In genomic region chr9:36135791-36136276, GRCh38 we compare ENCODE assay signal across 8 cellular contexts. TPM values are rescaled to one million over a fixed set of nuclear protein-coding genes. Genes with fewer than 3 reads are reported as not detected.
DNase-seq lines count a peak whose midpoint lies in the region; ATAC-seq and TF ChIP-seq lines count a peak whose summit lies in the region.

No MANE protein-coding gene starts in this region.

- H3K27me3 ChIP-seq in HAP-1 (ENCODE audit: low read depth) = no peaks in the 10 kb centered on the region
- peaks cover 54% of the 10 kb centered on the region for H3K27me3 ChIP-seq in iPS-15b (ENCODE audit: control insufficient read depth, insufficient read depth, low read length)
- H3K27me3 ChIP-seq in smooth muscle cell (ENCODE audit: low read depth) = no peaks in the 10 kb centered on the region

- peak overlapping the region; percentile 43 for H3K4me3 ChIP-seq in HAP-1
- H3K4me3 ChIP-seq in iPS-15b (ENCODE audit: low read depth, low read length) = peak overlapping the region; percentile 83
- H3K4me3 ChIP-seq in smooth muscle cell = peak overlapping the region; percentile 82

- H3K27me3 Mint-ChIP-seq in activated CD8-positive, alpha-beta T cell treated with anti-CD3 and anti-CD28 coated beads for 36 hours = no peaks in the 10 kb centered on the region

- CTCF ChIA-PET in activated CD8-positive, alpha-beta T cell treated with anti-CD3 and anti-CD28 coated beads for 36 hours (lab: Charles Lee) = interaction anchor here (1.5 to 2.8 kb wide), 3 partner anchors 18 to 33 kb away, joined by 3 to 10 read pairs (median 10); no protein-coding TSS in a partner anchor

- H3F3A ChIP-seq in smooth muscle cell (ENCODE audit: low read depth) = peaks cover 3% of the 10 kb centered on the region

- intact Hi-C loops in activated CD8-positive, alpha-beta T cell treated with anti-CD3 and anti-CD28 coated beads for 36 hours (cut with micrococcal nuclease) = no loop called here

- 5% methylated on average over 17 of the region's 18 CpGs for WGBS in smooth muscle cell (ENCODE audit: low lambda C conversion rate)

- H3K79me2 ChIP-seq in smooth muscle cell (ENCODE audit: low read depth) = peaks cover 27% of the 10 kb centered on the region

- peak overlapping the region; percentile 66 for H3K4me3 Mint-ChIP-seq in activated CD8-positive, alpha-beta T cell treated with anti-CD3 and anti-CD28 coated beads for 36 hours

- H2AFZ ChIP-seq in smooth muscle cell (ENCODE audit: low read depth) = peak overlapping the region; percentile 84

- peak overlapping the region; percentile 99 for H3K4me2 ChIP-seq in smooth muscle cell

- H3K9ac ChIP-seq in iPS-15b (ENCODE audit: low read depth, low read length) = no peak overlapping the region
- peak overlapping the region; percentile 57 for H3K9ac ChIP-seq in smooth muscle cell (ENCODE audit: low read depth)

- H3K9me3 ChIP-seq in HAP-1 = no peaks in the 10 kb centered on the region
- no peaks in the 10 kb centered on the region for H3K9me3 ChIP-seq in iPS-15b (ENCODE audit: control insufficient read depth, insufficient read depth, low read length)
- H3K9me3 ChIP-seq in smooth muscle cell (replicated peaks; ENCODE audit: low read depth) = no peaks in the 10 kb centered on the region

- peaks cover 16% of the 10 kb centered on the region for H4K20me1 ChIP-seq in smooth muscle cell (ENCODE audit: low read depth)

- H3K9me3 Mint-ChIP-seq in activated CD8-positive, alpha-beta T cell treated with anti-CD3 and anti-CD28 coated beads for 36 hours = no peaks in the 10 kb centered on the region

- peak in 1 of 2 experiments; percentile 13 for DNase-seq in HAP-1 (ENCODE audit: low spot score in 2 of 2)
- DNase-seq in activated CD8-positive, alpha-beta T cell treated with anti-CD3 and anti-CD28 coated beads for 36 hours = no peak
- DNase-seq in smooth muscle cell (lab: John Stamatoyannopoulos, UW; ENCODE audit: unreplicated experiment) = no peak
- DNase-seq in NCI-H146 (lab: John Stamatoyannopoulos, UW) = no peak
- DNase-seq in EL = no peak
- no peak for DNase-seq in GM19238 (ENCODE audit: insufficient read length, low spot score)
- no peak for DNase-seq in cerebellum (ENCODE audit: low spot score)

- no peaks in the 10 kb centered on the region for H3K36me3 ChIP-seq in HAP-1 (replicated peaks)
- no peaks in the 10 kb centered on the region for H3K36me3 ChIP-seq in iPS-15b (ENCODE audit: control insufficient read depth, insufficient read depth, low read length)
- no peaks in the 10 kb centered on the region for H3K36me3 ChIP-seq in smooth muscle cell (ENCODE audit: low read depth)

- H3K27ac Mint-ChIP-seq in activated CD8-positive, alpha-beta T cell treated with anti-CD3 and anti-CD28 coated beads for 36 hours = peak overlapping the region; percentile 14

- H3K36me3 Mint-ChIP-seq in activated CD8-positive, alpha-beta T cell treated with anti-CD3 and anti-CD28 coated beads for 36 hours (ENCODE audit: low read depth) = no peaks in the 10 kb centered on the region

- H3K4me1 ChIP-seq in HAP-1 (peaks cover 21% of the 10 kb centered on the region), iPS-15b (ENCODE audit: control insufficient read depth, insufficient read depth, low read length) (peaks cover 17% of the 10 kb centered on the region), smooth muscle cell (ENCODE audit: low read depth) (peaks cover 14% of the 10 kb centered on the region)

- POLR2A ChIA-PET in activated CD8-positive, alpha-beta T cell treated with anti-CD3 and anti-CD28 coated beads for 36 hours (lab: Charles Lee) = interaction anchor here (1.5 to 2.4 kb wide), 3 partner anchors 11 to 34 kb away, joined by 4 to 10 read pairs (median 5); no protein-coding TSS in a partner anchor

- H3K27ac ChIP-seq in smooth muscle cell (ENCODE audit: low read depth) = no peak overlapping the region

- H3K4me1 Mint-ChIP-seq in activated CD8-positive, alpha-beta T cell treated with anti-CD3 and anti-CD28 coated beads for 36 hours (ENCODE audit: low read depth) = peaks cover 38% of the 10 kb centered on the region

- ATAC-seq in activated CD8-positive, alpha-beta T cell treated with anti-CD3 and anti-CD28 coated beads for 36 hours = no peak

- in situ Hi-C loops in HAP-1 (cut with MboI; ENCODE audit: low sequenced_read_pairs) = no loop called here

- no peak for TF ChIP-seq CTCF in activated CD8-positive, alpha-beta T cell treated with anti-CD3 and anti-CD28 coated beads for 36 hours (IDR thresholded peaks at IDR 0.05)
- no peak for TF ChIP-seq CTCF in smooth muscle cell (IDR thresholded peaks at IDR 0.05; ENCODE audit: borderline replicate concordance, insufficient read depth, poor library complexity, severe bottlenecking)

RNA-seq across cellular contexts. Expression of gene GLIPR2, which starts 0.7 kb away (rescaled TPM):
- total RNA-seq in activated CD8-positive, alpha-beta T cell treated with anti-CD3 and anti-CD28 coated beads for 36 hours = 10 to 100 TPM; 12.2 to 13.6 TPM
- total RNA-seq in smooth muscle cell = 30.7 and 35.8 TPM in 2 replicates
- polyA plus RNA-seq in smooth muscle cell = 91.1 and 121 TPM in 2 replicates
- 13.0 TPM for total RNA-seq in cerebellum

RNA-seq across cellular contexts. Expression of gene CCIN, which starts 33.4 kb away (rescaled TPM):
- total RNA-seq in activated CD8-positive, alpha-beta T cell treated with anti-CD3 and anti-CD28 coated beads for 36 hours = not detected
- total RNA-seq in smooth muscle cell (0.31 TPM in 1 of 2 replicates, not detected in the other), cerebellum (2.3 TPM)
- 0.14 and 1.3 TPM in 2 replicates for polyA plus RNA-seq in smooth muscle cell

RNA-seq across cellular contexts. Expression of gene CLTA, which starts 54.9 kb away (rescaled TPM):
- 100 to 1,000 TPM; 116 to 119 TPM for total RNA-seq in activated CD8-positive, alpha-beta T cell treated with anti-CD3 and anti-CD28 coated beads for 36 hours
- total RNA-seq in smooth muscle cell (226 and 246 TPM in 2 replicates), cerebellum (79.3 TPM)
- polyA plus RNA-seq in smooth muscle cell = 206 and 239 TPM in 2 replicates
